Comparison of ENCODE assay signal across 10 cellular contexts in the genomic region with DNA sequence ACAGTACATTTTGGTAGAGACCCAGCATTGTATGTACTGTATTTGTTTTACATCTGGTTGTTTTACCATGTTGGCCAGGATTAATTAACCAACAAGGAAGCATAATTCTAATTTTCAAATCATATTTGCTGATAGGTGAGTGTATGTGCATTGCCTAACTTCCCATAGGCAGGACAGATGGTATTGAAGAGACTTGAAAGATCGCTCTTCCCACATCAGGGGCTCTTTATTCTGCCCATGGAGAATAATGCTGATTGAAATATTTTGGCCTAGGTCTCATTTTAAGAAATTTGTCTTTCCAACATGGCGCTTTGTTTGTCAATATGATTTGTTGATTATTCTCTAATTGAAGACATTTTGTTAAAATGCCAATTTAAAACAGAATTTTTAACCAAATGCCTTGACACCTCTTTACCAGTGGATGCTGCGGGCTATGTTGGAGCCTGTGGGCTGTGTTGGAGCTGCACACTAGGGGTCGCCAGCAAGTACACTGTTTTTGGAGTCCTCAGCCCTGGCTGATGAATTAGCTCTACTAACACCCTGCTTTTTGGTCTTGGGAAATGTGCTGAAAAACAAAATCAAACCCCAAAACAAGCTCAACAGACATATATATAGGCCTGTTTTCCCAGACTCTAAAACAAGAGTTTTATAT. TPM values are rescaled to one million over a fixed set of nuclear protein-coding genes. Genes with fewer than 3 reads are reported as not detected.
DNase-seq lines count a peak whose midpoint lies in the region; ATAC-seq and TF ChIP-seq lines count a peak whose summit lies in the region.
"Had no signal": no experiment of that assay in that cellular context is flagged by ENCODE, and none has a peak within 500 bp of the region (broad histone marks: within the 10 kb centered on the region; RNA-seq: fewer than 3 reads in every experiment).

No MANE protein-coding gene starts in this region.

- intact Hi-C loops in testis (cut with DNase I; ENCODE audit: low total_unique reads): no loop called here
- intact Hi-C loops in lower leg skin (cut with DNase I; ENCODE audit: low total_unique reads): no loop called here

- H3K4me1 ChIP-seq in foreskin keratinocyte (peaks cover 4% of the 10 kb centered on the region), testis (peaks cover 7% of the 10 kb centered on the region)

- TF ChIP-seq POLR2A in testis (IDR thresholded peaks at IDR 0.05): no peak
- no peak for TF ChIP-seq POLR2A in lower leg skin (IDR thresholded peaks at IDR 0.05)

- H3K36me3 ChIP-seq in testis (ENCODE audit: low read depth, missing control alignments): no peaks in the 10 kb centered on the region

- H3K4me3 ChIP-seq in testis (no peak overlapping the region), lower leg skin (ENCODE audit: low read depth, poor library complexity, severe bottlenecking) (no peak overlapping the region)
- H3K4me3 ChIP-seq: BLaER1 had no signal

- peak; percentile 11 for DNase-seq in NCI-H1694 treated with DMSO at 0.1 percent for 48 hours (lab: John Stamatoyannopoulos, UW)
- no peak for DNase-seq in NCI-H1694 (lab: John Stamatoyannopoulos, UW)
- peak; percentile 42 for DNase-seq in HCEC 1CT
- DNase-seq in OCI-M1 (lab: John Stamatoyannopoulos, UW): peak; percentile 41
- DNase-seq in foreskin keratinocyte: no peak
- DNase-seq in testis: peak; percentile 26
- no peak for DNase-seq in lower leg skin (ENCODE audit: low spot score in 2 of 2)
- DNase-seq in DMS153 treated with DMSO at 0.1 percent for 48 hours (lab: John Stamatoyannopoulos, UW; ENCODE audit: unreplicated experiment): no peak
- DNase-seq: natural killer cell had no signal

- peak; percentile 62 for ATAC-seq in foreskin keratinocyte

- H3K27me3 ChIP-seq in foreskin keratinocyte: no peaks in the 10 kb centered on the region
- H3K27me3 ChIP-seq in testis: no peaks in the 10 kb centered on the region
- H3K27me3 ChIP-seq: BLaER1 had no signal

- H3K9me3 ChIP-seq in testis: no peaks in the 10 kb centered on the region
- H3K9me3 ChIP-seq: BLaER1 had no signal

- TF ChIP-seq CTCF in foreskin keratinocyte (conservative IDR thresholded peaks at IDR 0.05): peak; percentile 65
- TF ChIP-seq CTCF in testis (IDR thresholded peaks at IDR 0.05): no peak
- TF ChIP-seq CTCF in lower leg skin (IDR thresholded peaks at IDR 0.05): no peak

- no peak overlapping the region for H3K27ac ChIP-seq in foreskin keratinocyte
- no peak overlapping the region for H3K27ac ChIP-seq in testis
- H3K27ac ChIP-seq: BLaER1 had no signal

- WGBS in testis, 2 donors: 73 to 83% methylated on average over 4 of the region's 4 CpGs
- 85 to 86% methylated on average over 4 of the region's 4 CpGs for WGBS in lower leg skin, 2 donors

RNA-seq across cellular contexts. Expression of a gene that starts 5.3 kb away (rescaled TPM):
- total RNA-seq in foreskin keratinocyte: not detected in 2 replicates
- not detected in 2 replicates for polyA plus RNA-seq in foreskin keratinocyte
- total RNA-seq in testis: not detected
- 0.47 TPM for polyA plus RNA-seq in testis (ENCODE audit: insufficient read depth, low read depth, low replicate concordance)
- 1 to 10 TPM in 1 of 4 donors, under 1 TPM in 2, not detected in 1; 0.34 to 2.1 (median 0.46) TPM for total RNA-seq in lower leg skin

RNA-seq across cellular contexts. Expression of a gene that starts 49.9 kb away (rescaled TPM):
- total RNA-seq in foreskin keratinocyte (not detected in 2 replicates), testis (under 1 TPM in 1 of 2 donors, not detected in 1; 0.31 TPM), lower leg skin (1 to 10 TPM in 1 of 4 donors, under 1 TPM in 3; 0.34 to 1.2 (median 0.58) TPM)
- polyA plus RNA-seq in foreskin keratinocyte (not detected in 2 replicates), testis (ENCODE audit: insufficient read depth, low read depth, low replicate concordance) (1.7 TPM)

Comparison
In these comparisons a context has a peak if more than half of its experiments do, and no peak if none do; other contexts are left out.
1. DNase-seq: peak in NCI-H1694 treated with DMSO at 0.1 percent for 48 hours (single experiment), HCEC 1CT (single experiment), OCI-M1 (single experiment) and testis (single experiment); none in NCI-H1694 (single experiment), foreskin keratinocyte (0 of 2), lower leg skin (0 of 2) and DMS153 treated with DMSO at 0.1 percent for 48 hours (single experiment).